Comparison of ENCODE assay signal across 19 cellular contexts in the genomic region with DNA sequence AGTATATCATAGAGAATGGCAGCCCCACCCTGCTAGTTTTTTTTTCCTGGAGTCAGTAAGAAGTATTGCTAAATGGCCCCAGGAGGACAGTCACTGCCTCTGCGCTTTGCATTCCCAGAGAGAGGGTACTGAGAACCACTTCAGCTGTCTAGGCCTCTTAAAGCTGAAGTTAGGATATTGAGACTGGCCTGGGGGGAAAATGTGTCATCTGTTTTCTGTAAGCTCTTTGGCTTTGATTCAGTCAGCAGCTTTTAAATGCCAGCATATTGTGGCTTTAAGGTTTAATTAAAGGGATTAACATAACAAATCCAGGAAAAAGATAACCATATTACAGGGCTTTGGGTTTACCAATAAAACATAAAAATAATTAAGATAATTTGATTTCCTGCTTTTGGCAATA.
DNase-seq lines count a peak whose midpoint lies in the region; ATAC-seq and TF ChIP-seq lines count a peak whose summit lies in the region.
"Had no signal": no experiment of that assay in that cellular context is flagged by ENCODE, and none has a peak within 500 bp of the region (broad histone marks: within the 10 kb centered on the region; RNA-seq: fewer than 3 reads in every experiment).

No MANE protein-coding gene starts in this region.

- no peaks in the 10 kb centered on the region for H3K27me3 Mint-ChIP-seq in nephron progenitor cell (ENCODE audit: low read depth, poor library complexity)
- H3K27me3 Mint-ChIP-seq: activated B cell treated with CpG ODN at 0.5 μM for 24 hours had no signal

- no peak for ATAC-seq in esophagus mucosa
- ATAC-seq: heart left ventricle; mucosa of descending colon; Panc1; stimulated activated naive CD8-positive, alpha-beta T cell treated with anti-CD3 and anti-CD28 coated beads, Interleukin-15, Interleukin-2, amounts not matched to agents 100 U/mL and 50 U/mL, for 24 hours had no signal

- no peak overlapping the region for H3K27ac Mint-ChIP-seq in nephron progenitor cell
- H3K27ac Mint-ChIP-seq: activated B cell treated with CpG ODN at 0.5 μM for 24 hours had no signal

- no peak overlapping the region for H3K4me3 ChIP-seq in adipocyte (ENCODE audit: low read length)
- H3K4me3 ChIP-seq: colonic mucosa, GM23248, heart left ventricle, mucosa of descending colon, spleen had no signal

- H3K36me3 Mint-ChIP-seq in nephron progenitor cell (ENCODE audit: low read depth), result no peaks in the 10 kb centered on the region

- peaks cover 9% of the 10 kb centered on the region for H3K4me1 ChIP-seq in adipocyte (ENCODE audit: control insufficient read depth, insufficient read depth, low read length)
- H3K4me1 ChIP-seq: colonic mucosa, heart left ventricle, spleen had no signal

- H3K27me3 ChIP-seq in adipocyte (replicated peaks; ENCODE audit: control insufficient read depth, insufficient read depth, low read length), result no peaks in the 10 kb centered on the region
- H3K27me3 ChIP-seq: colonic mucosa, heart left ventricle, spleen had no signal

- no peaks in the 10 kb centered on the region for H3K36me3 ChIP-seq in adipocyte (ENCODE audit: control insufficient read depth, insufficient read depth, low read length, severe bottlenecking)
- H3K36me3 ChIP-seq: colonic mucosa, heart left ventricle, spleen had no signal

- H3K4me1 Mint-ChIP-seq in nephron progenitor cell, result peaks cover 14% of the 10 kb centered on the region
- H3K4me1 Mint-ChIP-seq: activated B cell treated with CpG ODN at 0.5 μM for 24 hours had no signal

- H3K9ac ChIP-seq in adipocyte (ENCODE audit: low read length), result no peak overlapping the region
- H3K9ac ChIP-seq: GM23248 had no signal

- peak; percentile 45 for DNase-seq in EL
- peak; percentile 3 for DNase-seq in NCI-H345 treated with DMSO at 0.1 percent for 48 hours (lab: John Stamatoyannopoulos, UW; ENCODE audit: unreplicated experiment)
- DNase-seq in adipocyte (ENCODE audit: low read depth), result peak; percentile 87
- peak; percentile 6 for DNase-seq in left kidney (ENCODE audit: low read depth, low spot score)
- DNase-seq in stimulated activated CD4-positive, alpha-beta T cell treated with anti-CD3 and anti-CD28 coated beads, Interleukin-12 subunit alpha, Interleukin-12 subunit beta, amount 100 ng/mL, for 4 hours, result no peak
- DNase-seq in nephron progenitor cell, result no peak
- no peak for DNase-seq in stimulated activated CD4-positive, alpha-beta T cell treated with anti-CD3 and anti-CD28 coated beads, Interleukin-2, amount 100 ng/mL, for 48 hours
- DNase-seq: activated B cell treated with CpG ODN at 0.5 μM for 24 hours; anterior cingulate cortex; colonic mucosa; GM23248; heart left ventricle; KG1; mucosa of descending colon; NCI-H1436 treated with DMSO at 0.1 percent for 48 hours; spleen; stimulated activated naive CD8-positive, alpha-beta T cell treated with anti-CD3 and anti-CD28 coated beads, Interleukin-15, Interleukin-2, amounts not matched to agents 100 U/mL and 50 U/mL, for 24 hours had no signal

- TF ChIP-seq CTCF in nephron progenitor cell (IDR thresholded peaks at IDR 0.05), result no peak

- H3K9me3 Mint-ChIP-seq in nephron progenitor cell, result no peaks in the 10 kb centered on the region
- H3K9me3 Mint-ChIP-seq: activated B cell treated with CpG ODN at 0.5 μM for 24 hours had no signal

- no peaks in the 10 kb centered on the region for H3K9me3 ChIP-seq in adipocyte (ENCODE audit: control insufficient read depth, low read length)
- H3K9me3 ChIP-seq: colonic mucosa, mucosa of descending colon, spleen had no signal

- no peak overlapping the region for H3K4me3 Mint-ChIP-seq in nephron progenitor cell
- H3K4me3 Mint-ChIP-seq: activated B cell treated with CpG ODN at 0.5 μM for 24 hours had no signal

Comparison
In these comparisons a context has a peak if more than half of its experiments do, and no peak if none do; other contexts are left out.
1. DNase-seq: peak in EL (single experiment), NCI-H345 treated with DMSO at 0.1 percent for 48 hours (single experiment), adipocyte (single experiment) and left kidney (single experiment); none in stimulated activated CD4-positive, alpha-beta T cell treated with anti-CD3 and anti-CD28 coated beads, Interleukin-12 subunit alpha, Interleukin-12 subunit beta, amount 100 ng/mL, for 4 hours (single experiment), nephron progenitor cell (single experiment) and stimulated activated CD4-positive, alpha-beta T cell treated with anti-CD3 and anti-CD28 coated beads, Interleukin-2, amount 100 ng/mL, for 48 hours (0 of 2).